1 cellular context compared by ENCODE assay signal in genomic region chr9:124054671-124055212, GRCh38.
A peak's percentile ranks its signal among the peaks of the same experiment; 100 is the strongest.
TF ChIP-seq lines count a peak whose summit lies in the region.

No MANE protein-coding gene starts in this region.

TF ChIP-seq in GM12878, 131 proteins besides CTCF, POLR2A, EP300 and RAD21 (continued from another document and continues in another):
- no peak for TF ChIP-seq CEBPZ (IDR thresholded peaks at IDR 0.05; ENCODE audit: low read depth, low read length)
- TF ChIP-seq, protein P1, sequence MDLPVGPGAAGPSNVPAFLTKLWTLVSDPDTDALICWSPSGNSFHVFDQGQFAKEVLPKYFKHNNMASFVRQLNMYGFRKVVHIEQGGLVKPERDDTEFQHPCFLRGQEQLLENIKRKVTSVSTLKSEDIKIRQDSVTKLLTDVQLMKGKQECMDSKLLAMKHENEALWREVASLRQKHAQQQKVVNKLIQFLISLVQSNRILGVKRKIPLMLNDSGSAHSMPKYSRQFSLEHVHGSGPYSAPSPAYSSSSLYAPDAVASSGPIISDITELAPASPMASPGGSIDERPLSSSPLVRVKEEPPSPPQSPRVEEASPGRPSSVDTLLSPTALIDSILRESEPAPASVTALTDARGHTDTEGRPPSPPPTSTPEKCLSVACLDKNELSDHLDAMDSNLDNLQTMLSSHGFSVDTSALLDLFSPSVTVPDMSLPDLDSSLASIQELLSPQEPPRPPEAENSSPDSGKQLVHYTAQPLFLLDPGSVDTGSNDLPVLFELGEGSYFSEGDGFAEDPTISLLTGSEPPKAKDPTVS (IDR thresholded peaks at IDR 0.05; ENCODE audit: low read depth, low read length), result no peak
- TF ChIP-seq ATF7 (IDR thresholded peaks at IDR 0.05; ENCODE audit: low read depth), result peak; percentile 91
- TF ChIP-seq, protein P2, sequence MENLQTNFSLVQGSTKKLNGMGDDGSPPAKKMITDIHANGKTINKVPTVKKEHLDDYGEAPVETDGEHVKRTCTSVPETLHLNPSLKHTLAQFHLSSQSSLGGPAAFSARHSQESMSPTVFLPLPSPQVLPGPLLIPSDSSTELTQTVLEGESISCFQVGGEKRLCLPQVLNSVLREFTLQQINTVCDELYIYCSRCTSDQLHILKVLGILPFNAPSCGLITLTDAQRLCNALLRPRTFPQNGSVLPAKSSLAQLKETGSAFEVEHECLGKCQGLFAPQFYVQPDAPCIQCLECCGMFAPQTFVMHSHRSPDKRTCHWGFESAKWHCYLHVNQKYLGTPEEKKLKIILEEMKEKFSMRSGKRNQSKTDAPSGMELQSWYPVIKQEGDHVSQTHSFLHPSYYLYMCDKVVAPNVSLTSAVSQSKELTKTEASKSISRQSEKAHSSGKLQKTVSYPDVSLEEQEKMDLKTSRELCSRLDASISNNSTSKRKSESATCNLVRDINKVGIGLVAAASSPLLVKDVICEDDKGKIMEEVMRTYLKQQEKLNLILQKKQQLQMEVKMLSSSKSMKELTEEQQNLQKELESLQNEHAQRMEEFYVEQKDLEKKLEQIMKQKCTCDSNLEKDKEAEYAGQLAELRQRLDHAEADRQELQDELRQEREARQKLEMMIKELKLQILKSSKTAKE (IDR thresholded peaks at IDR 0.05; ENCODE audit: low read depth, poor library complexity, severe bottlenecking), result peak; percentile 99
- TF ChIP-seq BCL11A (IDR thresholded peaks at IDR 0.05; ENCODE audit: low read depth, low read length), result peak; percentile 89
- no peak for TF ChIP-seq FOS (IDR thresholded peaks at IDR 0.05; ENCODE audit: borderline replicate concordance, extremely low read depth, insufficient read length)
- peak; percentile 98 for TF ChIP-seq NFIC (IDR thresholded peaks at IDR 0.05; ENCODE audit: low read depth, low read length)
- no peak for TF ChIP-seq LARP7 (IDR thresholded peaks at IDR 0.05)
- TF ChIP-seq ETV6 (conservative IDR thresholded peaks at IDR 0.05 in 1 of 2, IDR thresholded peaks at IDR 0.05 in 1 of 2; ENCODE audit: borderline replicate concordance in 1 of 2, low read depth in 1 of 2), result no peak; a peak in 1 of 4 replicates
- TF ChIP-seq MTA2 (IDR thresholded peaks at IDR 0.05; ENCODE audit: low read depth), result peak; percentile 96
- TF ChIP-seq, protein P3, sequence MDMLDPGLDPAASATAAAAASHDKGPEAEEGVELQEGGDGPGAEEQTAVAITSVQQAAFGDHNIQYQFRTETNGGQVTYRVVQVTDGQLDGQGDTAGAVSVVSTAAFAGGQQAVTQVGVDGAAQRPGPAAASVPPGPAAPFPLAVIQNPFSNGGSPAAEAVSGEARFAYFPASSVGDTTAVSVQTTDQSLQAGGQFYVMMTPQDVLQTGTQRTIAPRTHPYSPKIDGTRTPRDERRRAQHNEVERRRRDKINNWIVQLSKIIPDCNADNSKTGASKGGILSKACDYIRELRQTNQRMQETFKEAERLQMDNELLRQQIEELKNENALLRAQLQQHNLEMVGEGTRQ (IDR thresholded peaks at IDR 0.05; ENCODE audit: borderline replicate concordance, low read depth, low read length), result no peak
- TF ChIP-seq CHD4 (IDR thresholded peaks at IDR 0.05), result no peak
- TF ChIP-seq SREBF2 (IDR thresholded peaks at IDR 0.05; ENCODE audit: low read length), result no peak
- TF ChIP-seq, protein P4, sequence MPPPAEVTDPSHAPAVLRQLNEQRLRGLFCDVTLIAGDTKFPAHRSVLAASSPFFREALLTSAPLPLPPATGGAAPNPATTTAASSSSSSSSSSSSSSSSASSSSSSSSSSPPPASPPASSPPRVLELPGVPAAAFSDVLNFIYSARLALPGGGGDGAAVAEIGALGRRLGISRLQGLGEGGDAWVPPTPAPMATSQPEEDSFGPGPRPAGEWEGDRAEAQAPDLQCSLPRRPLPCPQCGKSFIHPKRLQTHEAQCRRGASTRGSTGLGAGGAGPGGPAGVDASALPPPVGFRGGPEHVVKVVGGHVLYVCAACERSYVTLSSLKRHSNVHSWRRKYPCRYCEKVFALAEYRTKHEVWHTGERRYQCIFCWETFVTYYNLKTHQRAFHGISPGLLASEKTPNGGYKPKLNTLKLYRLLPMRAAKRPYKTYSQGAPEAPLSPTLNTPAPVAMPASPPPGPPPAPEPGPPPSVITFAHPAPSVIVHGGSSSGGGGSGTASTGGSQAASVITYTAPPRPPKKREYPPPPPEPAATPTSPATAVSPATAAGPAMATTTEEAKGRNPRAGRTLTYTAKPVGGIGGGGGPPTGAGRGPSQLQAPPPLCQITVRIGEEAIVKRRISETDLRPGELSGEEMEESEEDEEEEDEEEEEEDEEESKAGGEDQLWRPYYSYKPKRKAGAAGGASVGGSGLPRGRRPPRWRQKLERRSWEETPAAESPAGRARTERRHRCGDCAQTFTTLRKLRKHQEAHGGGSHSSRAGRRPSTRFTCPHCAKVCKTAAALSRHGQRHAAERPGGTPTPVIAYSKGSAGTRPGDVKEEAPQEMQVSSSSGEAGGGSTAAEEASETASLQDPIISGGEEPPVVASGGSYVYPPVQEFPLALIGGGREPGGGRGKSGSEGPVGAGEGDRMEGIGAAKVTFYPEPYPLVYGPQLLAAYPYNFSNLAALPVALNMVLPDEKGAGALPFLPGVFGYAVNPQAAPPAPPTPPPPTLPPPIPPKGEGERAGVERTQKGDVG (CRISPR knock-in tag; IDR thresholded peaks at IDR 0.05), result no peak
- TF ChIP-seq CBFB (IDR thresholded peaks at IDR 0.05; ENCODE audit: low read depth), result peak; percentile 100
- TF ChIP-seq SMAD5 (IDR thresholded peaks at IDR 0.05; ENCODE audit: low read depth), result no peak
- TF ChIP-seq RFX5 (IDR thresholded peaks at IDR 0.05; ENCODE audit: low read depth, low read length), result no peak
- TF ChIP-seq RAD51 (IDR thresholded peaks at IDR 0.05), result 0 out of 2 replicates have a peak, but pooled peaks have one; percentile 13
- peak; percentile 94 for TF ChIP-seq IRF4 (IDR thresholded peaks at IDR 0.05; ENCODE audit: low read depth, low read length)
- TF ChIP-seq, protein P5, sequence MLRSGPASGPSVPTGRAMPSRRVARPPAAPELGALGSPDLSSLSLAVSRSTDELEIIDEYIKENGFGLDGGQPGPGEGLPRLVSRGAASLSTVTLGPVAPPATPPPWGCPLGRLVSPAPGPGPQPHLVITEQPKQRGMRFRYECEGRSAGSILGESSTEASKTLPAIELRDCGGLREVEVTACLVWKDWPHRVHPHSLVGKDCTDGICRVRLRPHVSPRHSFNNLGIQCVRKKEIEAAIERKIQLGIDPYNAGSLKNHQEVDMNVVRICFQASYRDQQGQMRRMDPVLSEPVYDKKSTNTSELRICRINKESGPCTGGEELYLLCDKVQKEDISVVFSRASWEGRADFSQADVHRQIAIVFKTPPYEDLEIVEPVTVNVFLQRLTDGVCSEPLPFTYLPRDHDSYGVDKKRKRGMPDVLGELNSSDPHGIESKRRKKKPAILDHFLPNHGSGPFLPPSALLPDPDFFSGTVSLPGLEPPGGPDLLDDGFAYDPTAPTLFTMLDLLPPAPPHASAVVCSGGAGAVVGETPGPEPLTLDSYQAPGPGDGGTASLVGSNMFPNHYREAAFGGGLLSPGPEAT (IDR thresholded peaks at IDR 0.05; ENCODE audit: low read depth), result peak; percentile 90
- no peak for TF ChIP-seq MYC (IDR thresholded peaks at IDR 0.05; ENCODE audit: insufficient read depth, insufficient read length, insufficient replicate concordance, low read length, severe bottlenecking)
- TF ChIP-seq SUPT20H (IDR thresholded peaks at IDR 0.05; ENCODE audit: borderline replicate concordance, control insufficient read depth, low read depth, low read length), result no peak
- 0 out of 2 replicates have a peak, but pooled peaks have one; percentile 74 for TF ChIP-seq EZH2 (IDR thresholded peaks at IDR 0.05; ENCODE audit: borderline replicate concordance, control insufficient read depth, low read depth, low read length)
- TF ChIP-seq, protein P6, sequence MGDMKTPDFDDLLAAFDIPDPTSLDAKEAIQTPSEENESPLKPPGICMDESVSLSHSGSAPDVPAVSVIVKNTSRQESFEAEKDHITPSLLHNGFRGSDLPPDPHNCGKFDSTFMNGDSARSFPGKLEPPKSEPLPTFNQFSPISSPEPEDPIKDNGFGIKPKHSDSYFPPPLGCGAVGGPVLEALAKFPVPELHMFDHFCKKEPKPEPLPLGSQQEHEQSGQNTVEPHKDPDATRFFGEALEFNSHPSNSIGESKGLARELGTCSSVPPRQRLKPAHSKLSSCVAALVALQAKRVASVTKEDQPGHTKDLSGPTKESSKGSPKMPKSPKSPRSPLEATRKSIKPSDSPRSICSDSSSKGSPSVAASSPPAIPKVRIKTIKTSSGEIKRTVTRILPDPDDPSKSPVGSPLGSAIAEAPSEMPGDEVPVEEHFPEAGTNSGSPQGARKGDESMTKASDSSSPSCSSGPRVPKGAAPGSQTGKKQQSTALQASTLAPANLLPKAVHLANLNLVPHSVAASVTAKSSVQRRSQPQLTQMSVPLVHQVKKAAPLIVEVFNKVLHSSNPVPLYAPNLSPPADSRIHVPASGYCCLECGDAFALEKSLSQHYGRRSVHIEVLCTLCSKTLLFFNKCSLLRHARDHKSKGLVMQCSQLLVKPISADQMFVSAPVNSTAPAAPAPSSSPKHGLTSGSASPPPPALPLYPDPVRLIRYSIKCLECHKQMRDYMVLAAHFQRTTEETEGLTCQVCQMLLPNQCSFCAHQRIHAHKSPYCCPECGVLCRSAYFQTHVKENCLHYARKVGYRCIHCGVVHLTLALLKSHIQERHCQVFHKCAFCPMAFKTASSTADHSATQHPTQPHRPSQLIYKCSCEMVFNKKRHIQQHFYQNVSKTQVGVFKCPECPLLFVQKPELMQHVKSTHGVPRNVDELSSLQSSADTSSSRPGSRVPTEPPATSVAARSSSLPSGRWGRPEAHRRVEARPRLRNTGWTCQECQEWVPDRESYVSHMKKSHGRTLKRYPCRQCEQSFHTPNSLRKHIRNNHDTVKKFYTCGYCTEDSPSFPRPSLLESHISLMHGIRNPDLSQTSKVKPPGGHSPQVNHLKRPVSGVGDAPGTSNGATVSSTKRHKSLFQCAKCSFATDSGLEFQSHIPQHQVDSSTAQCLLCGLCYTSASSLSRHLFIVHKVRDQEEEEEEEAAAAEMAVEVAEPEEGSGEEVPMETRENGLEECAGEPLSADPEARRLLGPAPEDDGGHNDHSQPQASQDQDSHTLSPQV (IDR thresholded peaks at IDR 0.05), result no peak
- TF ChIP-seq PAX5 (IDR thresholded peaks at IDR 0.05; ENCODE audit: borderline replicate concordance, low read depth, low read length), result peak; percentile 91
- TF ChIP-seq CUX1 (IDR thresholded peaks at IDR 0.05; ENCODE audit: insufficient replicate concordance, low read depth, low read length), result no peak
- TF ChIP-seq IRF3 (IDR thresholded peaks at IDR 0.05), result no peak
- peak; percentile 54; the same call in 1 of the 2 replicates for TF ChIP-seq CREB1 (IDR thresholded peaks at IDR 0.05; ENCODE audit: low read depth)
- TF ChIP-seq POLR2AphosphoS2 (IDR thresholded peaks at IDR 0.05; ENCODE audit: low read depth, low read length), result no peak
